Comparison of ENCODE assay signal across 25 cellular contexts in the genomic region with DNA sequence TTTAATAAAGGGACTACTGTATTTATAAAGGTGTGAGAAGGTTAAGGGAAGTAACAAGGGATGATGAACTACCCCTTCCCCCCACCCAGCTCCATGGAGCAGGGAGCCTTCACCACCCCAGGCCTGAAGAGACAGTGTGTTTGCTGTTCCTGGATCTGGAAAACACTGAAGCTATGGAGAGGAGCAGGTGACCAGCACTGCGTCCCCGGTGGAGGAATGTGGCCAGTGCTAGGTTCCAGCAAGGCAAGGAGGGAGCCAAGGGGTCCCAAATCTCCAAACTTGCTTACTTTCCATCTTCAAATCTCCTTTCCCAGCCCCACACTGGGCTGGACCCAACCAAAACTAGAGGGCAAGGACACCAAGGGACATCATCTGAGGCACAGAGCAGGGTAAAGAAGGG.
"Had no signal": no experiment of that assay in that cellular context is flagged by ENCODE, and none has a peak within 500 bp of the region (broad histone marks: within the 10 kb centered on the region; RNA-seq: fewer than 3 reads in every experiment).

No MANE protein-coding gene starts in this region.

- H3K4me3 Mint-ChIP-seq: activated B cell treated with CpG ODN at 0.5 μM for 24 hours; activated CD4-positive, alpha-beta T cell treated with anti-CD3 and anti-CD28 coated beads for 36 hours; activated naive CD8-positive, alpha-beta T cell; activated T-cell treated with anti-CD3 and anti-CD28 coated beads, Interleukin-2, amount 50 U/mL, for 4 hours; naive thymus-derived CD8-positive, alpha-beta T cell had no signal

- H3K36me3 ChIP-seq: adrenal gland, neutrophil, ovary, thoracic aorta, upper lobe of left lung had no signal

- H3K4me1 ChIP-seq: adrenal gland had no signal

- H3K27me3 ChIP-seq: adrenal gland, neutrophil, ovary, upper lobe of left lung had no signal

- H3K9me3 Mint-ChIP-seq: activated T-cell treated with anti-CD3 and anti-CD28 coated beads, Interleukin-2, amount 50 U/mL, for 4 hours had no signal

- H3K27ac Mint-ChIP-seq: activated B cell treated with CpG ODN at 0.5 μM for 24 hours; activated CD4-positive, alpha-beta T cell treated with anti-CD3 and anti-CD28 coated beads for 36 hours; activated naive CD8-positive, alpha-beta T cell; activated T-helper 2 cell treated with anti-CD3 and anti-CD28 coated beads, Interferon-gamma antibody, Interleukin-2, Interleukin-4, amounts not matched to agents 10 μg/mL and 5 μg/mL and 100 μg/mL, durations not matched to agents 14 hours and 24 hours and 36 hours; naive thymus-derived CD8-positive, alpha-beta T cell had no signal

- ATAC-seq: activated CD4-positive, alpha-beta T cell treated with anti-CD3 and anti-CD28 coated beads for 36 hours; activated T-cell treated with anti-CD3 and anti-CD28 coated beads, Interleukin-2, amount 50 U/mL, for 4 hours; esophagus mucosa; left colon; naive thymus-derived CD8-positive, alpha-beta T cell; right cardiac atrium had no signal

- H3K9me3 ChIP-seq: adrenal gland, neutrophil, ovary, upper lobe of left lung had no signal

- H3K27me3 Mint-ChIP-seq: activated B cell treated with CpG ODN at 0.5 μM for 24 hours had no signal

- H3K4me3 ChIP-seq: adrenal gland, lung, ovary, thoracic aorta, upper lobe of left lung had no signal

- H3K27ac ChIP-seq: adrenal gland, neutrophil, ovary, thoracic aorta, upper lobe of left lung had no signal

- H3K36me3 Mint-ChIP-seq: activated naive CD8-positive, alpha-beta T cell; naive thymus-derived CD8-positive, alpha-beta T cell had no signal

- DNase-seq: activated B cell treated with CpG ODN at 0.5 μM for 24 hours; activated CD4-positive, alpha-beta T cell treated with anti-CD3 and anti-CD28 coated beads for 36 hours; activated CD4-positive, alpha-beta T cell treated with anti-CD3 and anti-CD28 coated beads, Interleukin-2, amount 50 U/mL, for 4 hours; activated CD8-positive, alpha-beta memory T cell treated with anti-CD3 and anti-CD28 coated beads, Interleukin-2, amount 50 U/mL, for 48 hours; activated naive CD4-positive, alpha-beta T cell; activated T-cell treated with anti-CD3 and anti-CD28 coated beads, Interleukin-2, amount 50 U/mL, for 4 hours; adrenal gland; central memory CD4-positive, alpha-beta T cell; dermis blood vessel endothelial cell; effector CD8-positive, alpha-beta T cell; hypothalamus; left colon; naive thymus-derived CD8-positive, alpha-beta T cell; ovary; right cardiac atrium; stimulated activated CD4-positive, alpha-beta T cell treated with anti-CD3 and anti-CD28 coated beads, Interleukin-4, amount 100 ng/mL, for 24 hours; stimulated activated naive CD4-positive, alpha-beta T cell treated with Interleukin-2 at 50 U/mL for 16 hours; T-helper 1 cell; upper lobe of left lung had no signal
